ENCODE assay signal across 1 cellular context in genomic region chr14:23438130-23438893, GRCh38.
TF ChIP-seq lines count a peak whose summit lies in the region.

No MANE protein-coding gene starts in this region.

TF ChIP-seq in K562, 482 proteins besides CTCF, POLR2A, EP300 and RAD21:
- TF ChIP-seq E2F3 (CRISPR knock-in tag; IDR thresholded peaks at IDR 0.05): no peak
- peak; percentile 72 for TF ChIP-seq VEZF1 (CRISPR knock-in tag; IDR thresholded peaks at IDR 0.05)
- TF ChIP-seq SRF (CRISPR knock-in tag; IDR thresholded peaks at IDR 0.05): peak in 1 of 2 experiments; percentile 74; a peak in 2 of 4 replicates
- TF ChIP-seq RCOR1 (IDR thresholded peaks at IDR 0.05; ENCODE audit: borderline replicate concordance in 1 of 2, low read depth in 2 of 2, low read length in 2 of 2): no peak
- no peak for TF ChIP-seq THRAP3 (IDR thresholded peaks at IDR 0.05; ENCODE audit: borderline replicate concordance)
- TF ChIP-seq MYC (IDR thresholded peaks at IDR 0.05; ENCODE audit: low read depth, low read length): no peak
- no peak for TF ChIP-seq MYC (CRISPR knock-in tag; IDR thresholded peaks at IDR 0.05; ENCODE audit: borderline replicate concordance, low read depth)
- TF ChIP-seq ZFX (CRISPR knock-in tag; IDR thresholded peaks at IDR 0.05): peak; percentile 26; the same call in 1 of the 2 replicates
- TF ChIP-seq ZNF217 (CRISPR knock-in tag; IDR thresholded peaks at IDR 0.05): no peak
- TF ChIP-seq ZNF592 (IDR thresholded peaks at IDR 0.05): 0 out of 2 replicates have a peak, but pooled peaks have one; percentile 54
- TF ChIP-seq L3MBTL2 (IDR thresholded peaks at IDR 0.05): 0 out of 2 replicates have a peak, but pooled peaks have one; percentile 39
- TF ChIP-seq KHSRP (IDR thresholded peaks at IDR 0.05): no peak
- TF ChIP-seq, protein P1, sequence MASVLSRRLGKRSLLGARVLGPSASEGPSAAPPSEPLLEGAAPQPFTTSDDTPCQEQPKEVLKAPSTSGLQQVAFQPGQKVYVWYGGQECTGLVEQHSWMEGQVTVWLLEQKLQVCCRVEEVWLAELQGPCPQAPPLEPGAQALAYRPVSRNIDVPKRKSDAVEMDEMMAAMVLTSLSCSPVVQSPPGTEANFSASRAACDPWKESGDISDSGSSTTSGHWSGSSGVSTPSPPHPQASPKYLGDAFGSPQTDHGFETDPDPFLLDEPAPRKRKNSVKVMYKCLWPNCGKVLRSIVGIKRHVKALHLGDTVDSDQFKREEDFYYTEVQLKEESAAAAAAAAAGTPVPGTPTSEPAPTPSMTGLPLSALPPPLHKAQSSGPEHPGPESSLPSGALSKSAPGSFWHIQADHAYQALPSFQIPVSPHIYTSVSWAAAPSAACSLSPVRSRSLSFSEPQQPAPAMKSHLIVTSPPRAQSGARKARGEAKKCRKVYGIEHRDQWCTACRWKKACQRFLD (CRISPR knock-in tag; IDR thresholded peaks at IDR 0.05): peak; percentile 87
- peak; percentile 57 for TF ChIP-seq MGA (IDR thresholded peaks at IDR 0.05)
- TF ChIP-seq, protein P2, sequence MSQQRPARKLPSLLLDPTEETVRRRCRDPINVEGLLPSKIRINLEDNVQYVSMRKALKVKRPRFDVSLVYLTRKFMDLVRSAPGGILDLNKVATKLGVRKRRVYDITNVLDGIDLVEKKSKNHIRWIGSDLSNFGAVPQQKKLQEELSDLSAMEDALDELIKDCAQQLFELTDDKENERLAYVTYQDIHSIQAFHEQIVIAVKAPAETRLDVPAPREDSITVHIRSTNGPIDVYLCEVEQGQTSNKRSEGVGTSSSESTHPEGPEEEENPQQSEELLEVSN (IDR thresholded peaks at IDR 0.05; ENCODE audit: borderline replicate concordance in 1 of 2, extremely low read depth in 1 of 2, insufficient read depth in 1 of 2, insufficient read length in 1 of 2, low read depth in 1 of 2, low read length in 1 of 2, poor library complexity in 1 of 2, severe bottlenecking in 1 of 2): peak in 1 of 2 experiments; percentile 40
- TF ChIP-seq ETV5 (CRISPR knock-in tag; IDR thresholded peaks at IDR 0.05; ENCODE audit: low read depth): 0 out of 2 replicates have a peak, but pooled peaks have one; percentile 21
- TF ChIP-seq ZNF121 (CRISPR knock-in tag; conservative IDR thresholded peaks at IDR 0.05): no peak
